In genomic region chr15:89690276-89691218, GRCh38 we compare ENCODE assay signal across 9 cellular contexts. TPM values are rescaled to one million over a fixed set of nuclear protein-coding genes. Genes with fewer than 3 reads are reported as not detected.
DNase-seq lines count a peak whose midpoint lies in the region; ATAC-seq and TF ChIP-seq lines count a peak whose summit lies in the region.
"Had no signal": no experiment of that assay in that cellular context is flagged by ENCODE, and none has a peak within 500 bp of the region (broad histone marks: within the 10 kb centered on the region; RNA-seq: fewer than 3 reads in every experiment).

PEX11A (minus strand) TSS chr15:89690754; CDS start chr15:89690632, 122 bp downstream.
WDR93 (plus strand) TSS chr15:89690811; CDS start chr15:89701747, 10,936 bp downstream.

- TF ChIP-seq CTCF in endothelial cell (IDR thresholded peaks at IDR 0.05; ENCODE audit: unreplicated experiment): no peak

- H3K27ac Mint-ChIP-seq in endothelial cell (ENCODE audit: unreplicated experiment): peak within 1 kb of the TSS; percentile 80

- H3K9me3 Mint-ChIP-seq in endothelial cell (ENCODE audit: unreplicated experiment): no peaks in the 10 kb centered on the region

- peaks cover 7% of the 10 kb centered on the region for H3K27me3 Mint-ChIP-seq in endothelial cell (ENCODE audit: unreplicated experiment)

- DNase-seq in CD1c-positive myeloid dendritic cell (ENCODE audit: extremely low spot score) (peak; percentile 74), NOMO-1 (lab: John Stamatoyannopoulos, UW; ENCODE audit: unreplicated experiment in 2 of 2) (peak; percentile 38 to 57), endothelial cell (ENCODE audit: low spot score) (peak; percentile 67), midbrain (lab: John Stamatoyannopoulos, UW) (peak; percentile 70)
- peak; percentile 25 for DNase-seq in activated CD8-positive, alpha-beta memory T cell treated with anti-CD3 and anti-CD28 coated beads, Interleukin-2, amount 50 U/mL, for 1 hour (ENCODE audit: extremely low read depth)
- peak; percentile 66 for DNase-seq in stimulated activated CD8-positive, alpha-beta memory T cell treated with anti-CD3 and anti-CD28 coated beads, Interleukin-15, amount 100 ng/mL, for 24 hours (ENCODE audit: low read depth)

- H3K4me1 Mint-ChIP-seq in endothelial cell (ENCODE audit: unreplicated experiment): peaks cover 3% of the 10 kb centered on the region

- no peaks in the 10 kb centered on the region for H3K36me3 Mint-ChIP-seq in endothelial cell (ENCODE audit: low read depth, unreplicated experiment)

- ATAC-seq in GM19395 (IDR thresholded peaks at IDR 0.05; ENCODE audit: unreplicated experiment) (peak; percentile 92), HG03520 (IDR thresholded peaks at IDR 0.05; ENCODE audit: unreplicated experiment) (peak; percentile 82)

- H3K4me3 Mint-ChIP-seq in endothelial cell (ENCODE audit: unreplicated experiment): peak within 1 kb of the TSS; percentile 89

RNA-seq across cellular contexts. Expression of gene PEX11A, which starts in this region (rescaled TPM):
- total RNA-seq in endothelial cell (ENCODE audit: unreplicated experiment): 4.5 TPM

RNA-seq across cellular contexts. Expression of gene WDR93, which starts in this region (rescaled TPM):
- 0.13 TPM for total RNA-seq in endothelial cell (ENCODE audit: unreplicated experiment)
- total RNA-seq: T-helper 1 cell treated with Interleukin-12 subunit alpha and Interleukin-12 subunit beta and Interleukin-4 antibody, amounts not matched to agents 30 ng/mL and 1 ng/mL, for 36 hours had no signal

Comparison
In these comparisons a context has a peak if more than half of its experiments do, and no peak if none do; other contexts are left out.
1. Peak in every context shown above with its lines: DNase-seq and ATAC-seq.